13 cellular contexts compared by ENCODE assay signal in genomic region chr3:153246805-153247204, GRCh38.
DNase-seq lines count a peak whose midpoint lies in the region; ATAC-seq and TF ChIP-seq lines count a peak whose summit lies in the region.
"Had no signal": no experiment of that assay in that cellular context is flagged by ENCODE, and none has a peak within 500 bp of the region (broad histone marks: within the 10 kb centered on the region; RNA-seq: fewer than 3 reads in every experiment).

No MANE protein-coding gene starts in this region.

- TF ChIP-seq POLR2A in tibial nerve (IDR thresholded peaks at IDR 0.05) = no peak

- H3K9me3 ChIP-seq in tibial nerve = peaks cover 0 to 7% (median 0%) of the 10 kb centered on the region in 4 donors

- no peak for ATAC-seq in GM18511 (IDR thresholded peaks at IDR 0.05; ENCODE audit: unreplicated experiment)
- ATAC-seq in GM21423 (IDR thresholded peaks at IDR 0.05; ENCODE audit: unreplicated experiment) = no peak
- ATAC-seq: effector memory CD8-positive, alpha-beta T cell; stimulated activated effector memory CD8-positive, alpha-beta T cell treated with anti-CD3 and anti-CD28 coated beads, Interleukin-12 subunit alpha, Interleukin-12 subunit beta, amount 100 ng/mL, for 72 hours; T-cell had no signal

- no peak overlapping the region for H3K4me3 ChIP-seq in tibial nerve
- H3K4me3 ChIP-seq: MG63 had no signal

- peaks cover 0 to 31% (median 4%) of the 10 kb centered on the region in 4 donors for H3K4me1 ChIP-seq in tibial nerve

- TF ChIP-seq EP300 in tibial nerve (IDR thresholded peaks at IDR 0.05) = no peak

- DNase-seq in NOMO-1 treated with DMSO at 0.1 percent for 48 hours (lab: John Stamatoyannopoulos, UW; ENCODE audit: unreplicated experiment) = peak; percentile 37
- DNase-seq in NOMO-1 treated with dmso at 0.1 percent for 144 hours (lab: John Stamatoyannopoulos, UW; ENCODE audit: unreplicated experiment) = no peak
- DNase-seq in amniotic epithelial cell (ENCODE audit: low read depth) = peak; percentile 78
- peak; percentile 70 for DNase-seq in hepatic stellate cell (ENCODE audit: low spot score)
- DNase-seq in tibial nerve (ENCODE audit: low spot score in 2 of 2) = no peak
- DNase-seq in OCI-M2 (lab: John Stamatoyannopoulos, UW; ENCODE audit: unreplicated experiment) = no peak
- DNase-seq: 8988T; effector memory CD8-positive, alpha-beta T cell; MG63; T-cell had no signal

- TF ChIP-seq CTCF in tibial nerve (IDR thresholded peaks at IDR 0.05) = no peak

- no peaks in the 10 kb centered on the region for H3K27me3 ChIP-seq in tibial nerve
- H3K27me3 ChIP-seq: MG63 had no signal

- no peaks in the 10 kb centered on the region for H3K36me3 ChIP-seq in tibial nerve
- H3K36me3 ChIP-seq: MG63 had no signal

- WGBS in tibial nerve, 2 donors = 38 to 50% methylated on average over 1 of the region's 1 CpG

- H3K27ac ChIP-seq in tibial nerve = peak overlapping the region in 3 of 4 donors; percentile 10 to 75 (median 49)

Comparison
In these comparisons a context has a peak if more than half of its experiments do, and no peak if none do; other contexts are left out.
1. DNase-seq: peak in NOMO-1 treated with DMSO at 0.1 percent for 48 hours (single experiment), amniotic epithelial cell (single experiment) and hepatic stellate cell (single experiment); none in NOMO-1 treated with dmso at 0.1 percent for 144 hours (single experiment), tibial nerve (0 of 2) and OCI-M2 (single experiment).